ENCODE assay signal across 8 cellular contexts in genomic region chr2:26330114-26330581, GRCh38. TPM values are rescaled to one million over a fixed set of nuclear protein-coding genes. Genes with fewer than 3 reads are reported as not detected.
A peak's percentile ranks its signal among the peaks of the same experiment; 100 is the strongest.
DNase-seq lines count a peak whose midpoint lies in the region; ATAC-seq and TF ChIP-seq lines count a peak whose summit lies in the region.

No MANE protein-coding gene starts in this region.

- peaks cover 0 to 4% (median 2%) of the 10 kb centered on the region in 3 donors for H3K27me3 Mint-ChIP-seq in CD14-positive monocyte (ENCODE audit: low read depth in 3 of 3)
- no peaks in the 10 kb centered on the region for H3K27me3 Mint-ChIP-seq in neural progenitor cell (ENCODE audit: insufficient read depth, low read depth)

- no peak for TF ChIP-seq EP300 in stomach (IDR thresholded peaks at IDR 0.05)

- H3K4me1 Mint-ChIP-seq in CD14-positive monocyte: peaks cover 46% of the 10 kb centered on the region
- H3K4me1 Mint-ChIP-seq in neural progenitor cell: peaks cover 6% of the 10 kb centered on the region

- no peaks in the 10 kb centered on the region for H3K27me3 ChIP-seq in MG63
- H3K27me3 ChIP-seq in neural progenitor cell: no peaks in the 10 kb centered on the region
- H3K27me3 ChIP-seq in stomach: no peaks in the 10 kb centered on the region

- no peak for TF ChIP-seq POLR2A in stomach (IDR thresholded peaks at IDR 0.05)

- CTCF ChIA-PET in RWPE1 (lab: Yijun Ruan, JAX): interaction anchor here (0.6 to 0.7 kb wide), 6 partner anchors 15 to 140 kb away, joined by 3 to 6 read pairs (median 3); no protein-coding TSS in a partner anchor

- 6 to 10% (median 7%) methylated on average over 8 of the region's 8 CpGs for WGBS in stomach, 5 donors

- no peak overlapping the region for H3K4me3 ChIP-seq in MG63
- no peak overlapping the region for H3K4me3 ChIP-seq in neural progenitor cell
- no peak overlapping the region for H3K4me3 ChIP-seq in stomach

- H3K79me2 ChIP-seq in neural progenitor cell (ENCODE audit: low read depth): no peaks in the 10 kb centered on the region

- H3F3A ChIP-seq in neural progenitor cell (ENCODE audit: low read depth): no peaks in the 10 kb centered on the region

- H3K4me2 ChIP-seq in neural progenitor cell: no peak overlapping the region

- no peaks in the 10 kb centered on the region for H3K4me1 ChIP-seq in neural progenitor cell
- peaks cover 0 to 8% (median 0%) of the 10 kb centered on the region in 4 donors for H3K4me1 ChIP-seq in stomach

- DNase-seq in CD14-positive monocyte (ENCODE audit: low spot score) (peak; percentile 85), MG63 (peak; percentile 80), RWPE1 (ENCODE audit: low spot score) (peak; percentile 84), activated T-helper 1 cell treated with Interleukin-2 at 50 U/mL for 16 hours (ENCODE audit: low read depth) (peak; percentile 64), fibroblast of gingiva (ENCODE audit: low read depth) (peak; percentile 76), neural progenitor cell (ENCODE audit: low spot score) (peak; percentile 85), stomach (peak; percentile 91)

- POLR2A ChIA-PET in RWPE1 (lab: Yijun Ruan, JAX; ENCODE audit: low non-redundant PET): no interaction called here

- H3K36me3 Mint-ChIP-seq in CD14-positive monocyte (no peaks in the 10 kb centered on the region), neural progenitor cell (no peaks in the 10 kb centered on the region)

- H3K27ac Mint-ChIP-seq in CD14-positive monocyte (peak overlapping the region in 3 of 7 donors; percentile 4 to 59 (median 14)), neural progenitor cell (no peak overlapping the region)

- TF ChIP-seq CTCF in CD14-positive monocyte (IDR thresholded peaks at IDR 0.05): peak; percentile 85
- TF ChIP-seq CTCF in RWPE1 (conservative IDR thresholded peaks at IDR 0.05; ENCODE audit: low read depth): peak; percentile 88
- peak; percentile 94 for TF ChIP-seq CTCF in neural progenitor cell (IDR thresholded peaks at IDR 0.05)
- TF ChIP-seq CTCF in stomach (IDR thresholded peaks at IDR 0.05): peak in 6 of 7 experiments; percentile 50 to 88 (median 87)

- peak overlapping the region; percentile 74 for H2AFZ ChIP-seq in neural progenitor cell (replicated peaks)

- H3K4me3 Mint-ChIP-seq in CD14-positive monocyte (peak overlapping the region; percentile 43 to 58), neural progenitor cell (peak overlapping the region; percentile 28)

- no peaks in the 10 kb centered on the region for H4K20me1 ChIP-seq in neural progenitor cell (ENCODE audit: low read depth)

- no peak overlapping the region for H3K9ac ChIP-seq in neural progenitor cell

- peak overlapping the region; percentile 41 for H3K27ac ChIP-seq in RWPE1
- H3K27ac ChIP-seq in neural progenitor cell: no peak overlapping the region
- no peak overlapping the region for H3K27ac ChIP-seq in stomach

- no peaks in the 10 kb centered on the region for H3K9me3 ChIP-seq in MG63
- no peaks in the 10 kb centered on the region for H3K9me3 ChIP-seq in neural progenitor cell (ENCODE audit: low read depth)
- no peaks in the 10 kb centered on the region for H3K9me3 ChIP-seq in stomach

- H3K9me3 Mint-ChIP-seq in CD14-positive monocyte (no peaks in the 10 kb centered on the region), neural progenitor cell (no peaks in the 10 kb centered on the region)

- intact Hi-C loops in CD14-positive monocyte (cut with micrococcal nuclease) (no loop called here), stomach (cut with DNase I; ENCODE audit: low total_unique reads) (no loop called here)

- peak; percentile 82 for ATAC-seq in GM21367 (IDR thresholded peaks at IDR 0.05; ENCODE audit: unreplicated experiment)

- H3K36me3 ChIP-seq in MG63 (no peaks in the 10 kb centered on the region), neural progenitor cell (no peaks in the 10 kb centered on the region), stomach (no peaks in the 10 kb centered on the region)

RNA-seq across cellular contexts. Expression of gene SELENOI, which starts 15.8 kb away (rescaled TPM):
- polyA plus RNA-seq in CD14-positive monocyte: 1 to 10 TPM; 2.3 to 2.5 TPM
- 4.8 and 10.0 TPM in 2 replicates for total RNA-seq in MG63 (2014; rRNA removed; shearing (Covaris generic); ENCODE audit: low replicate concordance)
- 32.1 and 51.8 TPM in 2 replicates for total RNA-seq in neural progenitor cell (ENCODE audit: low replicate concordance)
- 10 to 100 TPM in 3 of 5 donors, 1 to 10 TPM in 2; 1.8 to 60.8 (median 10.7) TPM for total RNA-seq in stomach
- 1 to 10 TPM in 2 of 3 donors, under 1 TPM in 1; 0.92 to 2.8 (median 2.6) TPM for polyA plus RNA-seq in stomach

RNA-seq across cellular contexts. Expression of gene ADGRF3, which starts 16.4 kb away (rescaled TPM):
- not detected for polyA plus RNA-seq in CD14-positive monocyte
- total RNA-seq in MG63 (2014; rRNA removed; shearing (Covaris generic); ENCODE audit: low replicate concordance): not detected in 2 replicates
- 0.04 and 0.06 TPM in 2 replicates for total RNA-seq in neural progenitor cell (ENCODE audit: low replicate concordance)
- total RNA-seq in stomach: under 1 TPM in 1 of 5 donors, not detected in 4; 0.29 TPM
- under 1 TPM; 0.05 to 0.31 (median 0.12) TPM for polyA plus RNA-seq in stomach
